Comparison of ENCODE assay signal across 25 cellular contexts in the genomic region with DNA sequence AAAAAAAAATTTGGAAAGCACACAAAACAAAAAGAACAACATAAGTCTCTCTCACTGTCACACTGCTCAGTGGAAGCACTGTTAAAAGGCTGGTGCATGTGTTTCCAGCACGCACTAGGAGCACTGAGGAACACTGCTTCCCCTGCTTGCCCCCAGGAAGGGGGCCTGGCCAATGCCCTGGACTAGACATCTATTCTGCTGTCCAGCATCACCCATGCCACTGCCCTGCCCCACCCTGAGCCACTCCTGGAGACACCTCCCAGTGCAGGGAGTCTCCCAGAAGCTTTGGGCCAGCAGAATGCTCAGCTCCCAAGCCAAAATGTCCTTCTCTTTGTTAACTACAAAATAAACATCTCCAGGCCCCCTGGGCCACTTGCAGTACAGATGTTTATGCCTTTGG. TPM values are rescaled to one million over a fixed set of nuclear protein-coding genes. Genes with fewer than 3 reads are reported as not detected.
"Had no signal": no experiment of that assay in that cellular context is flagged by ENCODE, and none has a peak within 500 bp of the region (broad histone marks: within the 10 kb centered on the region; RNA-seq: fewer than 3 reads in every experiment).

No MANE protein-coding gene starts in this region.

- H3K4me3 Mint-ChIP-seq: activated CD4-positive, alpha-beta T cell treated with anti-CD3 and anti-CD28 coated beads for 36 hours; activated CD8-positive, alpha-beta memory T cell treated with anti-CD3 and anti-CD28 coated beads, Interleukin-2, amount 10 ng/mL, durations not matched to agents 7 days and 5 days; activated CD8-positive, alpha-beta T cell treated with anti-CD3 and anti-CD28 coated beads, Interleukin-2, amount 10 ng/mL, durations not matched to agents 7 days and 5 days; activated naive CD4-positive, alpha-beta T cell treated with anti-CD3 and anti-CD28 coated beads, Interleukin-2, amount 10 ng/mL, durations not matched to agents 7 days and 5 days; dendritic cell treated with granulocyte-macrophage colony-stimulating factor and Interleukin-4, amounts not matched to agents 40 ng/mL and 50 ng/mL, for 4 days; mesothelial cell of epicardium; neural crest cell had no signal

- H3K4me3 ChIP-seq: gastrocnemius medialis, thoracic aorta, vagina had no signal

- H3K36me3 Mint-ChIP-seq: activated CD8-positive, alpha-beta memory T cell treated with anti-CD3 and anti-CD28 coated beads, Interleukin-2, amount 10 ng/mL, durations not matched to agents 7 days and 5 days; activated naive CD4-positive, alpha-beta T cell treated with anti-CD3 and anti-CD28 coated beads, Interleukin-2, amount 10 ng/mL, durations not matched to agents 7 days and 5 days; mesothelial cell of epicardium; naive B cell had no signal

- H3K9me3 Mint-ChIP-seq: activated naive CD4-positive, alpha-beta T cell treated with anti-CD3 and anti-CD28 coated beads, Interleukin-2, amount 10 ng/mL, durations not matched to agents 7 days and 5 days; dendritic cell treated with granulocyte-macrophage colony-stimulating factor and Interleukin-4, amounts not matched to agents 40 ng/mL and 50 ng/mL, for 4 days; mesothelial cell of epicardium; naive B cell; neural crest cell had no signal

- ATAC-seq: activated CD4-positive, alpha-beta T cell treated with anti-CD3 and anti-CD28 coated beads for 36 hours; activated CD8-positive, alpha-beta memory T cell treated with anti-CD3 and anti-CD28 coated beads, Interleukin-2, amount 10 ng/mL, durations not matched to agents 7 days and 5 days; activated CD8-positive, alpha-beta T cell treated with anti-CD3 and anti-CD28 coated beads, Interleukin-2, amount 10 ng/mL, durations not matched to agents 7 days and 5 days; gastrocnemius medialis; left ventricle myocardium superior; right cardiac atrium had no signal

- H3K27ac ChIP-seq: epithelial cell of prostate, gastrocnemius medialis, thoracic aorta, vagina had no signal

- H3K27ac Mint-ChIP-seq: activated CD4-positive, alpha-beta T cell treated with anti-CD3 and anti-CD28 coated beads for 36 hours; activated CD8-positive, alpha-beta memory T cell treated with anti-CD3 and anti-CD28 coated beads, Interleukin-2, amount 10 ng/mL, durations not matched to agents 7 days and 5 days; activated CD8-positive, alpha-beta T cell treated with anti-CD3 and anti-CD28 coated beads, Interleukin-2, amount 10 ng/mL, durations not matched to agents 7 days and 5 days; activated naive CD4-positive, alpha-beta T cell treated with anti-CD3 and anti-CD28 coated beads, Interleukin-2, amount 10 ng/mL, durations not matched to agents 7 days and 5 days; dendritic cell treated with granulocyte-macrophage colony-stimulating factor and Interleukin-4, amounts not matched to agents 40 ng/mL and 50 ng/mL, for 4 days had no signal

- DNase-seq: activated CD4-positive, alpha-beta T cell treated with anti-CD3 and anti-CD28 coated beads for 36 hours; activated CD4-positive, CD25-positive, alpha-beta regulatory T cell; activated CD8-positive, alpha-beta memory T cell treated with anti-CD3 and anti-CD28 coated beads, Interleukin-2, amount 10 ng/mL, durations not matched to agents 7 days and 5 days; activated CD8-positive, alpha-beta T cell treated with anti-CD3 and anti-CD28 coated beads, Interleukin-2, amount 10 ng/mL, durations not matched to agents 7 days and 5 days; activated gamma-delta T cell; activated naive CD4-positive, alpha-beta T cell treated with anti-CD3 and anti-CD28 coated beads, Interleukin-2, amount 10 ng/mL, durations not matched to agents 7 days and 5 days; activated T-cell treated with anti-CD3 and anti-CD28 coated beads, Interleukin-2, amount 50 U/mL, for 1 hour; central memory CD4-positive, alpha-beta T cell; effector CD4-positive, alpha-beta T cell; gastrocnemius medialis; left ventricle myocardium superior; mammary epithelial cell; naive B cell; occipital lobe; right cardiac atrium; stimulated activated CD4-positive, alpha-beta T cell treated with anti-CD3 and anti-CD28 coated beads, Interleukin-2, amount 100 ng/mL, for 48 hours; stimulated activated naive CD4-positive, alpha-beta T cell treated with Interleukin-2 at 50 U/mL for 16 hours; trophoblast cell had no signal

- H3K9me3 ChIP-seq: gastrocnemius medialis, thoracic aorta, vagina had no signal

- H3K36me3 ChIP-seq: gastrocnemius medialis, thoracic aorta, vagina had no signal

- H3K27me3 ChIP-seq: gastrocnemius medialis, vagina had no signal

RNA-seq across cellular contexts. Expression of gene EMID1, which starts 49.7 kb away (rescaled TPM):
- total RNA-seq: activated CD4-positive, alpha-beta T cell treated with anti-CD3 and anti-CD28 coated beads for 36 hours; activated CD8-positive, alpha-beta T cell treated with anti-CD3 and anti-CD28 coated beads, Interleukin-2, amount 10 ng/mL, durations not matched to agents 7 days and 5 days; T-helper 1 cell treated with Interleukin-12 subunit alpha and Interleukin-12 subunit beta and Interleukin-4 antibody, amounts not matched to agents 30 ng/mL and 1 ng/mL, for 36 hours had no signal
- polyA plus RNA-seq: mammary epithelial cell had no signal
